Comparison of ENCODE assay signal across 8 cellular contexts in genomic region chr1:110068646-110069301, GRCh38. TPM values are rescaled to one million over a fixed set of nuclear protein-coding genes. Genes with fewer than 3 reads are reported as not detected.
DNase-seq lines count a peak whose midpoint lies in the region; ATAC-seq and TF ChIP-seq lines count a peak whose summit lies in the region.

No MANE protein-coding gene starts in this region.

- H3K4me3 ChIP-seq in esophagus squamous epithelium: peak overlapping the region in 1 of 4 donors; percentile 55

- no peak overlapping the region for H3K27ac ChIP-seq in esophagus squamous epithelium

- in situ Hi-C loops in GM13976 (cut with MboI; ENCODE audit: low sequenced_read_pairs, unreplicated experiment): no loop called here

- peak; percentile 59 to 68 (median 65) for ATAC-seq in T-cell (replicated peaks in 1 of 4)

- peak overlapping the region; percentile 22 to 69 (median 48) for H3K4me3 Mint-ChIP-seq in T-cell
- H3K4me3 Mint-ChIP-seq in nephron progenitor cell: peak overlapping the region; percentile 81

- TF ChIP-seq CTCF in GM13976 (IDR thresholded peaks at IDR 0.05; ENCODE audit: borderline replicate concordance, control extremely low read depth, extremely low read depth, insufficient read depth, missing control alignments) (no peak), nephron progenitor cell (IDR thresholded peaks at IDR 0.05) (no peak), esophagus squamous epithelium (IDR thresholded peaks at IDR 0.05) (no peak)

- CTCF ChIA-PET in T-cell (lab: Charles Lee): no interaction called here

- TF ChIP-seq POLR2A in esophagus squamous epithelium (IDR thresholded peaks at IDR 0.05): no peak

- POLR2A ChIA-PET in T-cell (lab: Charles Lee): no interaction called here

- peaks cover 24 to 92% (median 37%) of the 10 kb centered on the region in 4 donors for H3K27me3 ChIP-seq in esophagus squamous epithelium

- no peaks in the 10 kb centered on the region for H3K9me3 ChIP-seq in esophagus squamous epithelium

- H3K27ac Mint-ChIP-seq in T-cell (peak overlapping the region in 1 of 2 donors; percentile 9), nephron progenitor cell (peak overlapping the region; percentile 95)

- intact Hi-C loops in esophagus squamous epithelium (cut with DNase I): no loop called here

- H3K27me3 Mint-ChIP-seq in T-cell: peaks cover 36 to 63% of the 10 kb centered on the region in 2 donors
- peaks cover 96% of the 10 kb centered on the region for H3K27me3 Mint-ChIP-seq in nephron progenitor cell (ENCODE audit: low read depth, poor library complexity)

- H3K36me3 Mint-ChIP-seq in T-cell (no peaks in the 10 kb centered on the region), nephron progenitor cell (ENCODE audit: low read depth) (no peaks in the 10 kb centered on the region)

- peaks cover 16 to 36% (median 22%) of the 10 kb centered on the region in 3 donors for H3K4me1 ChIP-seq in esophagus squamous epithelium

- peaks cover 13 to 25% (median 19%) of the 10 kb centered on the region in 3 donors for H3K4me1 Mint-ChIP-seq in T-cell
- peaks cover 19% of the 10 kb centered on the region for H3K4me1 Mint-ChIP-seq in nephron progenitor cell

- no peaks in the 10 kb centered on the region for H3K36me3 ChIP-seq in esophagus squamous epithelium

- H3K9me3 Mint-ChIP-seq in T-cell (no peaks in the 10 kb centered on the region), nephron progenitor cell (no peaks in the 10 kb centered on the region)

- 11 to 17% methylated on average over 21 to 37 of the region's 59 CpGs for WGBS in esophagus squamous epithelium, 2 donors

- peak; percentile 59 for DNase-seq in GM13976 (ENCODE audit: low spot score)
- DNase-seq in T-cell: peak in 16 of 34 experiments; percentile 11 to 46 (median 23)
- DNase-seq in effector CD4-positive, alpha-beta T cell: peak; percentile 8
- DNase-seq in nephron progenitor cell: peak; percentile 56
- no peak for DNase-seq in esophagus squamous epithelium (lab: John Stamatoyannopoulos, UW)
- no peak for DNase-seq in AG08395 (ENCODE audit: low spot score)
- DNase-seq in medulla oblongata (ENCODE audit: extremely low spot score): no peak
- DNase-seq in hippocampal formation (lab: John Stamatoyannopoulos, UW): no peak

RNA-seq across cellular contexts. Expression of gene ALX3, which starts 1.7 kb away (rescaled TPM):
- total RNA-seq in T-cell (not detected), esophagus squamous epithelium (under 1 TPM in 1 of 4 donors, not detected in 3; 0.57 TPM)

RNA-seq across cellular contexts. Expression of gene STRIP1, which starts 34.4 kb away (rescaled TPM):
- total RNA-seq in T-cell: 10 to 100 TPM; 70.6 to 87.2 (median 73.3) TPM
- 10 to 100 TPM; 25.9 to 44.4 (median 34.8) TPM for total RNA-seq in esophagus squamous epithelium

RNA-seq across cellular contexts. Expression of gene UBL4B, which starts 43.5 kb away (rescaled TPM):
- total RNA-seq in T-cell (not detected), esophagus squamous epithelium (under 1 TPM in 1 of 4 donors, not detected in 3; 0.59 TPM)

Comparison
In these comparisons a context has a peak if more than half of its experiments do, and no peak if none do; other contexts are left out.
1. DNase-seq: peak in GM13976 (single experiment), effector CD4-positive, alpha-beta T cell (single experiment) and nephron progenitor cell (single experiment); none in esophagus squamous epithelium (single experiment), AG08395 (single experiment), medulla oblongata (single experiment) and hippocampal formation (0 of 2).